In the genomic region with DNA sequence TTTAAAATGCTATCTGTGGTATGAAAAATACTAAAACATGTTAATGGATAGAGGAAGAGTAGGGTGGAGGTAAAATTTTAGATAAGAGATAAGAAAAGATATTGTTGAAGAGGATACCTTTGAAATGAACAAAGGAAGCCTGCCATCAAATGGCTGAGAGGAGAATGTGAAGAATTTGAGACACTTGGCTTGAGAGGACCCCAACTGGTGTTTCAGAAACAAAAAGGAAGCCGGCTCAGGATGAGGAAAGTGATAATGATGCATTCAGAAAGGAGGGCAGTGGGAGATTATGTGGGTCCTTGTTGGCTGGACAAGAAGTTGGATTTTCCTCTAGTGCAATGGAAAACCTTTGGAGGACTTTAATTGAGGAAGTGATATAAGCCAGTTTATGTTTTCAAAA, we compare ENCODE assay signal across 18 cellular contexts.
"Had no signal": no experiment of that assay in that cellular context is flagged by ENCODE, and none has a peak within 500 bp of the region (broad histone marks: within the 10 kb centered on the region; RNA-seq: fewer than 3 reads in every experiment).

No MANE protein-coding gene starts in this region.

- ATAC-seq: activated naive CD4-positive, alpha-beta T cell treated with anti-CD3 and anti-CD28 coated beads, Interleukin-2, amount 50 U/mL, for 72 hours; effector memory CD8-positive, alpha-beta T cell had no signal

- H3K4me1 ChIP-seq: prostate gland, right lobe of liver had no signal

- H3K9me3 Mint-ChIP-seq: central memory CD8-positive, alpha-beta T cell; effector memory CD8-positive, alpha-beta T cell had no signal

- H3K4me3 Mint-ChIP-seq: activated CD4-positive, alpha-beta T cell treated with anti-CD3 and anti-CD28 coated beads, Interleukin-2, amount 10 ng/mL, durations not matched to agents 7 days and 5 days; central memory CD8-positive, alpha-beta T cell; effector memory CD8-positive, alpha-beta T cell; mesothelial cell of epicardium; naive B cell had no signal

- H3K4me3 ChIP-seq: body of pancreas, prostate gland, right lobe of liver had no signal

- H3K27ac ChIP-seq: body of pancreas, prostate gland, right lobe of liver had no signal

- H3K27me3 ChIP-seq: body of pancreas, right lobe of liver had no signal

- H3K4me2 ChIP-seq: SK-N-SH had no signal

- H3K9ac ChIP-seq: SK-N-SH had no signal

- DNase-seq: activated CD4-positive, alpha-beta T cell treated with anti-CD3 and anti-CD28 coated beads, Interleukin-2, amount 10 ng/mL, durations not matched to agents 7 days and 5 days; activated CD4-positive, CD25-positive, alpha-beta regulatory T cell; activated effector memory CD4-positive, alpha-beta T cell treated with Interleukin-2 at 50 U/mL for 16 hours; activated T-cell treated with anti-CD3 and anti-CD28 coated beads for 4 hours; amniotic stem cell; cortex of kidney; effector memory CD8-positive, alpha-beta T cell; kidney glomerular epithelial cell; naive B cell; right lobe of liver; SK-N-SH; stimulated activated CD4-positive, alpha-beta T cell treated with anti-CD3 and anti-CD28 coated beads, Interleukin-2, amount 100 ng/mL, for 24 hours; stimulated activated naive CD4-positive, alpha-beta T cell had no signal

- H3K27ac Mint-ChIP-seq: activated CD4-positive, alpha-beta T cell treated with anti-CD3 and anti-CD28 coated beads, Interleukin-2, amount 10 ng/mL, durations not matched to agents 7 days and 5 days; activated naive CD4-positive, alpha-beta T cell treated with anti-CD3 and anti-CD28 coated beads, Interleukin-2, amount 50 U/mL, for 72 hours; effector memory CD8-positive, alpha-beta T cell; mesothelial cell of epicardium had no signal

- H3K9me3 ChIP-seq: prostate gland, right lobe of liver, SK-N-SH had no signal

- H3K4me1 Mint-ChIP-seq: central memory CD8-positive, alpha-beta T cell had no signal

- H3K36me3 ChIP-seq: prostate gland, right lobe of liver had no signal
